Comparison of ENCODE assay signal across 25 cellular contexts in genomic region chr17:50074227-50074626, GRCh38. TPM values are rescaled to one million over a fixed set of nuclear protein-coding genes. Genes with fewer than 3 reads are reported as not detected.
DNase-seq lines count a peak whose midpoint lies in the region; ATAC-seq, FAIRE-seq and TF ChIP-seq lines count a peak whose summit lies in the region.
"Had no signal": no experiment of that assay in that cellular context is flagged by ENCODE, and none has a peak within 500 bp of the region (broad histone marks: within the 10 kb centered on the region; RNA-seq: fewer than 3 reads in every experiment).

No MANE protein-coding gene starts in this region.

- DNase-seq in Right ventricle myocardium inferior (ENCODE audit: missing footprints), result peak; percentile 7
- no peak for DNase-seq in left ventricle myocardium superior
- DNase-seq in astrocyte (ENCODE audit: low read depth), result no peak
- DNase-seq in epithelial cell of prostate (ENCODE audit: low read depth, low spot score), result no peak
- DNase-seq in ureter (ENCODE audit: low spot score), result no peak
- no peak for DNase-seq in NCI-H526 treated with DMSO at 0.1 percent for 48 hours (lab: John Stamatoyannopoulos, UW)
- DNase-seq in NCI-H774 (lab: John Stamatoyannopoulos, UW), result no peak
- DNase-seq: 8988T; ACHN; AML-193; BE2C; CD4-positive, alpha-beta T cell; CD8-positive, alpha-beta memory T cell; DMS53; DMS79 treated with DMSO at 0.1 percent for 48 hours; GF-D8; HFFc6 had no signal

- H3K4me3 ChIP-seq in astrocyte (ENCODE audit: insufficient read depth, low read depth, low read length), result no peak overlapping the region
- H3K4me3 ChIP-seq: A549; BLaER1 treated with 17β-estradiol and CSF1 and Interleukin-3, amounts not matched to agents 10 nM and 100 nM; GM23338; HAP-1 had no signal

- H3K4me1 Mint-ChIP-seq in astrocyte (ENCODE audit: low read depth, unreplicated experiment), result peaks cover 7% of the 10 kb centered on the region
- H3K4me1 Mint-ChIP-seq: CD14-positive monocyte; CD8-positive, alpha-beta memory T cell had no signal

- H4K20me1 ChIP-seq in astrocyte (ENCODE audit: insufficient read depth, low read length), result peaks cover 84% of the 10 kb centered on the region
- H4K20me1 ChIP-seq: BLaER1 treated with 17β-estradiol and CSF1 and Interleukin-3, amounts not matched to agents 10 nM and 100 nM had no signal

- H3K9me3 Mint-ChIP-seq in astrocyte (ENCODE audit: unreplicated experiment), result peaks cover 2% of the 10 kb centered on the region
- H3K9me3 Mint-ChIP-seq: CD4-positive, alpha-beta T cell; CD8-positive, alpha-beta memory T cell; GM23338; HFFc6 had no signal

- no peak for TF ChIP-seq CTCF in astrocyte (IDR thresholded peaks at IDR 0.05; ENCODE audit: insufficient read depth, low read depth, low read length)

- no peak for FAIRE-seq in astrocyte (lab: Jason Lieb, UNC)
- FAIRE-seq: A549, GM12891, GM18507, H54 had no signal

- no peaks in the 10 kb centered on the region for H3K9me3 ChIP-seq in astrocyte (ENCODE audit: insufficient read depth, low read depth, low read length)
- H3K9me3 ChIP-seq: A549, BE2C, HAP-1 had no signal

- no peaks in the 10 kb centered on the region for H3K4me1 ChIP-seq in astrocyte (ENCODE audit: insufficient read depth, low read length)
- H3K4me1 ChIP-seq: BE2C, HAP-1 had no signal

- peaks cover 70% of the 10 kb centered on the region for H3K36me3 ChIP-seq in astrocyte (ENCODE audit: insufficient read depth, low read length)
- H3K36me3 ChIP-seq: BE2C; BLaER1 treated with 17β-estradiol and CSF1 and Interleukin-3, amounts not matched to agents 10 nM and 100 nM; HAP-1 had no signal

- H3K27ac Mint-ChIP-seq in astrocyte (ENCODE audit: unreplicated experiment), result peak overlapping the region; percentile 15
- H3K27ac Mint-ChIP-seq: CD14-positive monocyte; CD4-positive, alpha-beta T cell; GM23338 had no signal

- H3K79me2 ChIP-seq in astrocyte (ENCODE audit: insufficient read depth, low read length), result peaks cover 65% of the 10 kb centered on the region

- no peak for ATAC-seq in Right ventricle myocardium inferior
- no peak for ATAC-seq in left ventricle myocardium superior
- ATAC-seq: GM23338 had no signal

- no peaks in the 10 kb centered on the region for H3K27me3 ChIP-seq in astrocyte (ENCODE audit: insufficient read depth, low read length)
- H3K27me3 ChIP-seq: BE2C; BLaER1 treated with 17β-estradiol and CSF1 and Interleukin-3, amounts not matched to agents 10 nM and 100 nM had no signal

- H3K36me3 Mint-ChIP-seq in astrocyte (ENCODE audit: low read depth, unreplicated experiment), result peaks cover 39% of the 10 kb centered on the region
- H3K36me3 Mint-ChIP-seq: CD14-positive monocyte had no signal

- H3K4me3 Mint-ChIP-seq in astrocyte (ENCODE audit: unreplicated experiment), result peak overlapping the region; percentile 62
- H3K4me3 Mint-ChIP-seq: CD14-positive monocyte; CD4-positive, alpha-beta T cell; CD8-positive, alpha-beta memory T cell; GM23338; HFFc6 had no signal

- no peak overlapping the region for H2AFZ ChIP-seq in astrocyte (ENCODE audit: low read depth, low read length)
- H2AFZ ChIP-seq: GM23338 had no signal

- H3K9ac ChIP-seq in astrocyte (ENCODE audit: low read length), result no peak overlapping the region
- H3K9ac ChIP-seq: BLaER1 treated with 17β-estradiol and CSF1 and Interleukin-3, amounts not matched to agents 10 nM and 100 nM had no signal

- no peak overlapping the region for H3K4me2 ChIP-seq in astrocyte (ENCODE audit: low read length)
- H3K4me2 ChIP-seq: A549; BLaER1 treated with 17β-estradiol and CSF1 and Interleukin-3, amounts not matched to agents 10 nM and 100 nM; GM23338 had no signal

- intact Hi-C loops in Right ventricle myocardium inferior (cut with DNase I), result no loop called here
- intact Hi-C loops in left ventricle myocardium superior (cut with micrococcal nuclease), result no loop called here

- H3K27me3 Mint-ChIP-seq in astrocyte (ENCODE audit: low read depth, unreplicated experiment), result no peaks in the 10 kb centered on the region
- H3K27me3 Mint-ChIP-seq: CD4-positive, alpha-beta T cell; CD8-positive, alpha-beta memory T cell had no signal

- no peak overlapping the region for H3K27ac ChIP-seq in astrocyte (ENCODE audit: low read depth, low read length)
- peak overlapping the region; percentile 22 for H3K27ac ChIP-seq in epithelial cell of prostate
- H3K27ac ChIP-seq: BLaER1 treated with 17β-estradiol and CSF1 and Interleukin-3, amounts not matched to agents 10 nM and 100 nM had no signal

RNA-seq across cellular contexts. Expression of gene ITGA3, which starts 18.3 kb away (rescaled TPM):
- 16.4 TPM for total RNA-seq in Right ventricle myocardium inferior
- total RNA-seq in left ventricle myocardium superior, result 16.5 TPM
- 319 and 373 TPM in 2 replicates for total RNA-seq in astrocyte
- total RNA-seq in ureter, result 211 TPM

RNA-seq across cellular contexts. Expression of gene PDK2, which starts 20.9 kb away (rescaled TPM):
- total RNA-seq in Right ventricle myocardium inferior (260 TPM), left ventricle myocardium superior (277 TPM), astrocyte (25.8 and 26.8 TPM in 2 replicates), ureter (25.7 TPM)

RNA-seq across cellular contexts. Expression of gene SAMD14, which starts 55.7 kb away (rescaled TPM):
- total RNA-seq in Right ventricle myocardium inferior (1.7 TPM), left ventricle myocardium superior (1.2 TPM), astrocyte (9.7 and 10.8 TPM in 2 replicates), ureter (5.5 TPM)

Comparison
In these comparisons a context has a peak if more than half of its experiments do, and no peak if none do; other contexts are left out.
1. RNA of gene ITGA3, which starts 18.3 kb away (total RNA-seq): 319 to 373 TPM in astrocyte and 211 TPM in ureter (single experiment); 16.5 TPM in left ventricle myocardium superior (single experiment) and 16.4 TPM in Right ventricle myocardium inferior (single experiment); every median in the first group is over 10 times any median in the second.